1 cellular context compared by ENCODE assay signal in genomic region chr17:77449908-77450741, GRCh38.
TF ChIP-seq lines count a peak whose summit lies in the region.

No MANE protein-coding gene starts in this region.

TF ChIP-seq in K562, 482 proteins besides CTCF, POLR2A, EP300 and RAD21 (continued from another document and continues in another):
- TF ChIP-seq ILF3 (IDR thresholded peaks at IDR 0.05; ENCODE audit: borderline replicate concordance) (no peak), FUS (optimal IDR thresholded peaks at IDR 0.05; ENCODE audit: low read depth, low read length) (no peak), CBFB (CRISPR knock-in tag; IDR thresholded peaks at IDR 0.05) (no peak), CBX8 (IDR thresholded peaks at IDR 0.05; ENCODE audit: borderline replicate concordance, extremely low read depth, low read depth, low read length, poor library complexity, severe bottlenecking) (no peak), ESRRA (IDR thresholded peaks at IDR 0.05; ENCODE audit: borderline replicate concordance, low read depth) (0 out of 2 replicates have a peak, but pooled peaks have one; percentile 16), PCBP1 (IDR thresholded peaks at IDR 0.05; ENCODE audit: low read depth, low read length, poor library complexity, severe bottlenecking) (no peak), RBM34 (IDR thresholded peaks at IDR 0.05; ENCODE audit: borderline replicate concordance, insufficient read depth, low read length) (no peak), SMARCC2 (IDR thresholded peaks at IDR 0.05; ENCODE audit: low read depth) (no peak), ADNP (tag; IDR thresholded peaks at IDR 0.05) (no peak), ZNF184 (CRISPR knock-in tag; IDR thresholded peaks at IDR 0.05) (no peak), GTF3C2 (IDR thresholded peaks at IDR 0.05; ENCODE audit: borderline replicate concordance, extremely low read depth, insufficient read length) (no peak), HIVEP1 (CRISPR knock-in tag; IDR thresholded peaks at IDR 0.05) (no peak), TOE1 (IDR thresholded peaks at IDR 0.05; ENCODE audit: borderline replicate concordance) (no peak), TOE1 (CRISPR knock-in tag; IDR thresholded peaks at IDR 0.05; ENCODE audit: borderline replicate concordance, low read depth) (no peak), CTBP1 (IDR thresholded peaks at IDR 0.05; ENCODE audit: borderline replicate concordance) (no peak), NFIX (CRISPR knock-in tag; IDR thresholded peaks at IDR 0.05; ENCODE audit: low read depth) (no peak), BRD4 (IDR thresholded peaks at IDR 0.05) (no peak), ZNF445 (CRISPR knock-in tag; IDR thresholded peaks at IDR 0.05; ENCODE audit: low read depth) (no peak), CBFA2T3 (IDR thresholded peaks at IDR 0.05) (no peak), RBBP5 (IDR thresholded peaks at IDR 0.05; ENCODE audit: borderline replicate concordance, insufficient read depth, low read length, poor library complexity, severe bottlenecking) (peak; percentile 67), FOXM1 (IDR thresholded peaks at IDR 0.05; ENCODE audit: low read depth) (no peak), FOXM1 (CRISPR knock-in tag; IDR thresholded peaks at IDR 0.05; ENCODE audit: low read depth) (no peak), TEAD1 (CRISPR knock-in tag; IDR thresholded peaks at IDR 0.05) (no peak), RBFOX2 (IDR thresholded peaks at IDR 0.05; ENCODE audit: low read depth, low read length) (peak; percentile 15; the same call in 1 of the 2 replicates), FIP1L1 (IDR thresholded peaks at IDR 0.05; ENCODE audit: low read depth, low read length, poor library complexity, severe bottlenecking) (no peak), ARNT (IDR thresholded peaks at IDR 0.05) (no peak), ZMIZ1 (IDR thresholded peaks at IDR 0.05; ENCODE audit: low read depth in 2 of 2, low read length in 2 of 2) (no peak), MED1 (CRISPR knock-in tag; IDR thresholded peaks at IDR 0.05; ENCODE audit: borderline replicate concordance) (no peak), ZBTB9 (CRISPR knock-in tag; IDR thresholded peaks at IDR 0.05) (no peak), NFXL1 (CRISPR knock-in tag; IDR thresholded peaks at IDR 0.05) (no peak), ZNF140 (CRISPR knock-in tag; IDR thresholded peaks at IDR 0.05) (no peak), ZNF24 (IDR thresholded peaks at IDR 0.05) (no peak), ZNF512 (tag; IDR thresholded peaks at IDR 0.05) (no peak), DNMT1 (IDR thresholded peaks at IDR 0.05) (no peak), ZNF175 (CRISPR knock-in tag; IDR thresholded peaks at IDR 0.05; ENCODE audit: low read depth) (no peak), UBTF (IDR thresholded peaks at IDR 0.05; ENCODE audit: borderline replicate concordance in 1 of 2, low read depth in 2 of 2, low read length in 2 of 2) (peak in 1 of 2 experiments; percentile 53; a peak in 2 of 4 replicates), TFAP4 (CRISPR knock-in tag; IDR thresholded peaks at IDR 0.05; ENCODE audit: borderline replicate concordance) (0 out of 2 replicates have a peak, but pooled peaks have one; percentile 9), ZNF740 (CRISPR knock-in tag; IDR thresholded peaks at IDR 0.05) (peak; percentile 84), ZNF740 (tag; IDR thresholded peaks at IDR 0.05) (no peak), ZNF384 (IDR thresholded peaks at IDR 0.05; ENCODE audit: low read depth, low read length) (no peak), ZBTB12 (CRISPR knock-in tag; IDR thresholded peaks at IDR 0.05) (no peak), HOXB6 (CRISPR knock-in tag; IDR thresholded peaks at IDR 0.05; ENCODE audit: borderline replicate concordance) (no peak), SNAPC5 (CRISPR knock-in tag; IDR thresholded peaks at IDR 0.05) (no peak), PHF8 (IDR thresholded peaks at IDR 0.05; ENCODE audit: borderline replicate concordance, low read length) (no peak), ARID1B (IDR thresholded peaks at IDR 0.05) (peak; percentile 55), XRCC5 (IDR thresholded peaks at IDR 0.05; ENCODE audit: low read depth, low read length) (no peak), LCOR (CRISPR knock-in tag; IDR thresholded peaks at IDR 0.05) (no peak), L3MBTL2 (IDR thresholded peaks at IDR 0.05) (peak; percentile 41; the same call in 1 of the 2 replicates), SMAD4 (CRISPR knock-in tag; conservative IDR thresholded peaks at IDR 0.05) (peak; percentile 24; the same call in 1 of the 2 replicates), HMBOX1 (IDR thresholded peaks at IDR 0.05) (no peak), ZNF217 (CRISPR knock-in tag; IDR thresholded peaks at IDR 0.05) (no peak), NFATC3 (IDR thresholded peaks at IDR 0.05) (no peak), ZZZ3 (IDR thresholded peaks at IDR 0.05) (no peak), NR2C2 (CRISPR knock-in tag; IDR thresholded peaks at IDR 0.05) (peak; percentile 95), NR2C2 (tag; IDR thresholded peaks at IDR 0.05) (peak; percentile 96), IFI16 (CRISPR knock-in tag; IDR thresholded peaks at IDR 0.05) (no peak)
